ENCODE assay signal across 9 cellular contexts in genomic region chr17:43468746-43469544, GRCh38. TPM values are rescaled to one million over a fixed set of nuclear protein-coding genes. Genes with fewer than 3 reads are reported as not detected.
DNase-seq lines count a peak whose midpoint lies in the region; ATAC-seq and TF ChIP-seq lines count a peak whose summit lies in the region.
"Had no signal": no experiment of that assay in that cellular context is flagged by ENCODE, and none has a peak within 500 bp of the region (broad histone marks: within the 10 kb centered on the region; RNA-seq: fewer than 3 reads in every experiment).

No MANE protein-coding gene starts in this region.

- H2BK5ac ChIP-seq in IMR-90 (ENCODE audit: low read depth, low read length, poor library complexity, severe bottlenecking): peak overlapping the region; percentile 57

- TF ChIP-seq EP300 in sigmoid colon (IDR thresholded peaks at IDR 0.05): no peak

- no peak overlapping the region; the same call in 1 of the 2 replicates for H3K56ac ChIP-seq in IMR-90 (ENCODE audit: extremely low read depth, insufficient read depth, low read length)

- no peak overlapping the region for H3K23ac ChIP-seq in IMR-90 (ENCODE audit: low read depth, low read length)

- no peak overlapping the region for H3K9ac ChIP-seq in IMR-90 (ENCODE audit: low read depth, low read length)

- H3K4me1 ChIP-seq in IMR-90 (ENCODE audit: control insufficient read depth, insufficient read depth, low read length) (peaks cover 11% of the 10 kb centered on the region), sigmoid colon (peaks cover 0 to 13% (median 12%) of the 10 kb centered on the region in 4 donors)

- H3K9me3 ChIP-seq in IMR-90 (ENCODE audit: control insufficient read depth, insufficient read depth, low read length) (no peaks in the 10 kb centered on the region), sigmoid colon (no peaks in the 10 kb centered on the region)

- TF ChIP-seq RAD21 in IMR-90 (IDR thresholded peaks at IDR 0.05; ENCODE audit: low read length): no peak

- dilution Hi-C loops in IMR-90 (cut with HindIII; ENCODE audit: low sequenced_read_pairs, unreplicated experiment): no loop called here

- CTCF ChIA-PET in IMR-90 (lab: Yijun Ruan, JAX): interaction anchor here (2.7 kb wide), 1 partner anchor 15 kb away, joined by 24 read pairs; the partner anchor contains the start of gene DHX8

- no CpG with 5 or more reads among the region's 7 CpGs for WGBS in IMR-90 (ENCODE audit: extremely low coverage in 2 of 2, insufficient read length in 1 of 2), 2 experiments
- WGBS in sigmoid colon, 2 donors: 58 to 67% methylated on average over 7 of the region's 7 CpGs

- DNase-seq in AG08396 (ENCODE audit: low spot score) (peak; percentile 57), IMR-90 (peak; percentile 92), amniotic epithelial cell (ENCODE audit: low read depth) (peak; percentile 89), kidney glomerular epithelial cell (lab: John Stamatoyannopoulos, UW) (peak; percentile 42), GM19238 (ENCODE audit: insufficient read length, low spot score) (no peak), hypothalamus (lab: John Stamatoyannopoulos, UW) (no peak), SK-N-DZ (ENCODE audit: low spot score) (no peak), sigmoid colon (no peak)
- DNase-seq: naive thymus-derived CD8-positive, alpha-beta T cell had no signal

- H4K8ac ChIP-seq in IMR-90 (ENCODE audit: low read depth in 2 of 2, low read length in 2 of 2): peak overlapping the region in 1 of 2 experiments; percentile 32; a peak in 2 of 4 replicates

- H3K4me3 ChIP-seq in IMR-90 (ENCODE audit: insufficient read depth, low read depth, low read length) (no peak overlapping the region), sigmoid colon (no peak overlapping the region)

- H2BK15ac ChIP-seq in IMR-90 (ENCODE audit: low read depth, low read length): peak overlapping the region; percentile 10; the same call in 1 of the 3 replicates

- H3K18ac ChIP-seq in IMR-90 (ENCODE audit: low read depth, low read length): peak overlapping the region; percentile 15; the same call in 1 of the 2 replicates

- TF ChIP-seq POLR2A in IMR-90 (IDR thresholded peaks at IDR 0.05; ENCODE audit: low read depth, low read length) (no peak), sigmoid colon (IDR thresholded peaks at IDR 0.05) (no peak)

- H2AK5ac ChIP-seq in IMR-90 (ENCODE audit: low read depth, low read length): peak overlapping the region; percentile 84; the same call in 1 of the 2 replicates

- in situ Hi-C loops in IMR-90 (cut with MboI; ENCODE audit: low sequenced_read_pairs): no loop called here

- H3K27ac ChIP-seq in IMR-90 (ENCODE audit: insufficient read depth, low read length) (no peak overlapping the region), sigmoid colon (no peak overlapping the region)

- intact Hi-C loops in IMR-90 (cut with micrococcal nuclease) (loop anchor here (1.0 to 5.0 kb wide), 3 partner anchors 52 to 75 kb away; no protein-coding TSS in a partner anchor), sigmoid colon (cut with DNase I) (no loop called here)

- H2AK9ac ChIP-seq in IMR-90 (replicated peaks; ENCODE audit: low read depth, low read length, poor library complexity): peak overlapping the region; percentile 59

- H3K36me3 ChIP-seq in IMR-90 (ENCODE audit: control insufficient read depth, insufficient read depth, low read length) (no peaks in the 10 kb centered on the region), sigmoid colon (no peaks in the 10 kb centered on the region)

- POLR2A ChIA-PET in IMR-90 (lab: Charles Lee; ENCODE audit: unreplicated experiment): interaction anchor here (1.3 to 1.5 kb wide), 2 partner anchors 68 to 108 kb away, joined by 4 to 6 read pairs; no protein-coding TSS in a partner anchor

- H2BK20ac ChIP-seq in IMR-90 (ENCODE audit: low read depth, low read length): peak overlapping the region; percentile 27; the same call in 1 of the 2 replicates

- no TSS peak for BruUV-seq in IMR-90 (replicated peaks; lab: Mats Ljungman, UMichigan)

- peak; percentile 78 for ATAC-seq in IMR-90 (ENCODE audit: low read depth)
- ATAC-seq: naive thymus-derived CD8-positive, alpha-beta T cell had no signal

- peaks cover 11% of the 10 kb centered on the region for H3K9me1 ChIP-seq in IMR-90 (ENCODE audit: insufficient read depth, low read length)

- H4K20me1 ChIP-seq in IMR-90 (ENCODE audit: insufficient read depth, low read length): no peaks in the 10 kb centered on the region

- no peak for TF ChIP-seq CTCF in IMR-90 (conservative IDR thresholded peaks at IDR 0.05; ENCODE audit: low read depth, low read length)
- TF ChIP-seq CTCF in sigmoid colon (IDR thresholded peaks at IDR 0.05): no peak

- H3K14ac ChIP-seq in IMR-90 (replicated peaks; ENCODE audit: low read depth, low read length): peak overlapping the region; percentile 43

- no peak overlapping the region; the same call in 1 of the 2 replicates for H3K4me2 ChIP-seq in IMR-90 (ENCODE audit: low read depth, low read length)

- peak overlapping the region; percentile 4; the same call in 1 of the 2 replicates for H4K5ac ChIP-seq in IMR-90 (ENCODE audit: low read depth, low read length)

- H3K79me1 ChIP-seq in IMR-90 (ENCODE audit: low read depth in 1 of 2, low read length in 2 of 2): no peaks in the 10 kb centered on the region

- H4K91ac ChIP-seq in IMR-90 (ENCODE audit: insufficient read depth, low read depth, low read length): no peak overlapping the region

- peak overlapping the region; percentile 57 for H3K4ac ChIP-seq in IMR-90 (ENCODE audit: low read depth, low read length)

- H2AFZ ChIP-seq in IMR-90 (replicated peaks; ENCODE audit: low read length, poor library complexity): peak overlapping the region; percentile 48

- no peaks in the 10 kb centered on the region for H3K27me3 ChIP-seq in IMR-90 (ENCODE audit: control insufficient read depth, insufficient read depth, low read length)
- H3K27me3 ChIP-seq in sigmoid colon: no peaks in the 10 kb centered on the region

- peak overlapping the region; percentile 15; the same call in 1 of the 2 replicates for H2BK120ac ChIP-seq in IMR-90 (ENCODE audit: low read depth, low read length)

TF ChIP-seq in IMR-90, 13 proteins besides CTCF, POLR2A, EP300 and RAD21:
- TF ChIP-seq BHLHE40 (IDR thresholded peaks at IDR 0.05; ENCODE audit: low read depth, low read length) (peak; percentile 61; the same call in 1 of the 2 replicates), NFE2L2 (IDR thresholded peaks at IDR 0.05; ENCODE audit: low read depth, low read length) (peak; percentile 36; the same call in 1 of the 2 replicates), USF2 (IDR thresholded peaks at IDR 0.05; ENCODE audit: low read depth, low read length) (peak; percentile 56; the same call in 1 of the 2 replicates), FOS (IDR thresholded peaks at IDR 0.05; ENCODE audit: low read depth, low read length) (peak; percentile 65; the same call in 1 of the 2 replicates), MAZ (IDR thresholded peaks at IDR 0.05; ENCODE audit: borderline replicate concordance, low read depth, low read length) (no peak)

RNA-seq across cellular contexts. Expression of gene DHX8, which starts 14.8 kb away (rescaled TPM):
- total RNA-seq in IMR-90 (2012; rRNA removed): 50.0 TPM in 2 replicates
- polyA plus RNA-seq in IMR-90 (2012; rRNA removed): 21.8 and 22.6 TPM in 2 replicates
- 8.8 and 12.4 TPM in 2 replicates for polyA plus RNA-seq in IMR-90 (2012; cell fraction: cytosol; rRNA removed)
- 14.1 and 32.4 TPM in 2 replicates for polyA plus RNA-seq in IMR-90 (2012; cell fraction: nucleus; rRNA removed; ENCODE audit: low replicate concordance)
- polyA plus RNA-seq in SK-N-DZ (2014; cell fraction: cytosol; rRNA removed): 45.6 and 46.0 TPM in 2 replicates
- polyA plus RNA-seq in SK-N-DZ (2014; cell fraction: nucleus; rRNA removed): 23.5 and 32.2 TPM in 2 replicates
- total RNA-seq in sigmoid colon: 10 to 100 TPM; 19.8 to 39.6 (median 26.5) TPM
- polyA plus RNA-seq in sigmoid colon: 10 to 100 TPM; 12.0 to 37.7 (median 16.6) TPM

Comparison
In these comparisons a context has a peak if more than half of its experiments do, and no peak if none do; other contexts are left out.
1. DNase-seq: peak in AG08396 (single experiment), IMR-90 (single experiment), amniotic epithelial cell (single experiment) and kidney glomerular epithelial cell (single experiment); none in GM19238 (single experiment), hypothalamus (0 of 51), SK-N-DZ (single experiment) and sigmoid colon (single experiment).